Comparison of ENCODE assay signal across 16 cellular contexts in genomic region chr12:113586461-113586860, GRCh38.
DNase-seq lines count a peak whose midpoint lies in the region; ATAC-seq and TF ChIP-seq lines count a peak whose summit lies in the region.
"Had no signal": no experiment of that assay in that cellular context is flagged by ENCODE, and none has a peak within 500 bp of the region (broad histone marks: within the 10 kb centered on the region; RNA-seq: fewer than 3 reads in every experiment).

No MANE protein-coding gene starts in this region.

- no peak overlapping the region for H3K27ac ChIP-seq in IMR-90 (ENCODE audit: insufficient read depth, low read length)
- H3K27ac ChIP-seq: 22Rv1, BLaER1, HL-60 had no signal

- in situ Hi-C loops in IMR-90 (cut with MboI; ENCODE audit: low sequenced_read_pairs), result no loop called here

- no peaks in the 10 kb centered on the region for H3K27me3 ChIP-seq in IMR-90 (ENCODE audit: control insufficient read depth, insufficient read depth, low read length)
- H3K27me3 ChIP-seq: BLaER1 had no signal

- H2BK5ac ChIP-seq in IMR-90 (ENCODE audit: low read depth, low read length, poor library complexity, severe bottlenecking), result no peak overlapping the region

- no peak overlapping the region for H3K4me3 ChIP-seq in IMR-90 (ENCODE audit: insufficient read depth, low read depth, low read length)
- H3K4me3 ChIP-seq: BLaER1, HAP-1 had no signal

- H3K56ac ChIP-seq in IMR-90 (ENCODE audit: extremely low read depth, insufficient read depth, low read length), result no peak overlapping the region

- BruUV-seq in IMR-90 (replicated peaks; lab: Mats Ljungman, UMichigan), result no TSS peak

- H3K9me1 ChIP-seq in IMR-90 (ENCODE audit: insufficient read depth, low read length), result no peaks in the 10 kb centered on the region

- H3K9me3 ChIP-seq in IMR-90 (ENCODE audit: control insufficient read depth, insufficient read depth, low read length), result peaks cover 2% of the 10 kb centered on the region; the same call in 1 of the 2 replicates
- H3K9me3 ChIP-seq: HAP-1 had no signal

- intact Hi-C loops in IMR-90 (cut with micrococcal nuclease), result no loop called here

- H3K18ac ChIP-seq in IMR-90 (ENCODE audit: low read depth, low read length), result no peak overlapping the region

- H2AK5ac ChIP-seq in IMR-90 (ENCODE audit: low read depth, low read length), result no peak overlapping the region

- no peak for TF ChIP-seq CTCF in IMR-90 (conservative IDR thresholded peaks at IDR 0.05; ENCODE audit: low read depth, low read length)

- H4K91ac ChIP-seq in IMR-90 (ENCODE audit: insufficient read depth, low read depth, low read length), result no peak overlapping the region

- dilution Hi-C loops in IMR-90 (cut with HindIII; ENCODE audit: low sequenced_read_pairs, unreplicated experiment), result no loop called here

- H4K20me1 ChIP-seq in IMR-90 (ENCODE audit: insufficient read depth, low read length), result no peaks in the 10 kb centered on the region
- H4K20me1 ChIP-seq: BLaER1 had no signal

- H3K4me1 ChIP-seq in IMR-90 (ENCODE audit: control insufficient read depth, insufficient read depth, low read length), result no peaks in the 10 kb centered on the region

- H4K5ac ChIP-seq in IMR-90 (ENCODE audit: low read depth, low read length), result no peak overlapping the region

- H3K23ac ChIP-seq in IMR-90 (ENCODE audit: low read depth, low read length), result no peak overlapping the region

- H3K79me1 ChIP-seq in IMR-90 (ENCODE audit: low read depth in 1 of 2, low read length in 2 of 2), result no peaks in the 10 kb centered on the region

- H3K9ac ChIP-seq in IMR-90 (ENCODE audit: low read depth, low read length), result no peak overlapping the region
- H3K9ac ChIP-seq: BLaER1 had no signal

- no peak overlapping the region for H2BK120ac ChIP-seq in IMR-90 (ENCODE audit: low read depth, low read length)

- no peaks in the 10 kb centered on the region for H3K36me3 ChIP-seq in IMR-90 (ENCODE audit: control insufficient read depth, insufficient read depth, low read length)
- H3K36me3 ChIP-seq: BLaER1, HAP-1 had no signal

- peak; percentile 49 for DNase-seq in DMS53 (lab: John Stamatoyannopoulos, UW)
- no peak for DNase-seq in DMS53 treated with DMSO at 0.1 percent for 48 hours (lab: John Stamatoyannopoulos, UW; ENCODE audit: unreplicated experiment)
- no peak for DNase-seq in IMR-90
- DNase-seq in RKO (ENCODE audit: low spot score), result peak; percentile 4
- no peak for DNase-seq in effector CD8-positive, alpha-beta T cell (lab: John Stamatoyannopoulos, UW)
- DNase-seq in SIG-M5 (lab: John Stamatoyannopoulos, UW), result no peak
- DNase-seq: CD4-positive, alpha-beta memory T cell; DMS153; DND-41; GDM1; KG1 had no signal

- H2AFZ ChIP-seq in IMR-90 (replicated peaks; ENCODE audit: low read length, poor library complexity), result no peak overlapping the region

- H3K4me2 ChIP-seq in IMR-90 (ENCODE audit: low read depth, low read length), result no peak overlapping the region
- H3K4me2 ChIP-seq: BLaER1 had no signal

- H2BK20ac ChIP-seq in IMR-90 (ENCODE audit: low read depth, low read length), result no peak overlapping the region

- no peak overlapping the region for H2BK15ac ChIP-seq in IMR-90 (ENCODE audit: low read depth, low read length)

- H3K4ac ChIP-seq in IMR-90 (ENCODE audit: low read depth, low read length), result no peak overlapping the region

- no peak overlapping the region for H2AK9ac ChIP-seq in IMR-90 (replicated peaks; ENCODE audit: low read depth, low read length, poor library complexity)

- POLR2A ChIA-PET in IMR-90 (lab: Charles Lee; ENCODE audit: unreplicated experiment), result no interaction called here

- CTCF ChIA-PET in IMR-90 (lab: Yijun Ruan, JAX), result no interaction called here

- no CpG with 5 or more reads among the region's 4 CpGs for WGBS in IMR-90 (ENCODE audit: extremely low coverage in 2 of 2, insufficient read length in 1 of 2), 2 experiments

- no peak for TF ChIP-seq POLR2A in IMR-90 (IDR thresholded peaks at IDR 0.05; ENCODE audit: low read depth, low read length)

- no peak for TF ChIP-seq RAD21 in IMR-90 (IDR thresholded peaks at IDR 0.05; ENCODE audit: low read length)

- ATAC-seq in IMR-90 (ENCODE audit: low read depth) (no peak), HG03196 (IDR thresholded peaks at IDR 0.05; ENCODE audit: unreplicated experiment) (no peak)

- no peak overlapping the region for H3K14ac ChIP-seq in IMR-90 (replicated peaks; ENCODE audit: low read depth, low read length)

- no peak overlapping the region for H4K8ac ChIP-seq in IMR-90 (ENCODE audit: low read depth in 2 of 2, low read length in 2 of 2)

TF ChIP-seq in IMR-90, 13 proteins besides CTCF, POLR2A, EP300 and RAD21:
- TF ChIP-seq RFX5 (IDR thresholded peaks at IDR 0.05; ENCODE audit: low read depth, low read length) (no peak), CEBPB (IDR thresholded peaks at IDR 0.05; ENCODE audit: low read depth, low read length) (no peak), MAFK (IDR thresholded peaks at IDR 0.05; ENCODE audit: low read depth, low read length) (peak; percentile 26; the same call in 1 of the 2 replicates), MAZ (IDR thresholded peaks at IDR 0.05; ENCODE audit: borderline replicate concordance, low read depth, low read length) (no peak)

Comparison
In these comparisons a context has a peak if more than half of its experiments do, and no peak if none do; other contexts are left out.
1. DNase-seq: peak in DMS53 (single experiment) and RKO (single experiment); none in DMS53 treated with DMSO at 0.1 percent for 48 hours (single experiment), IMR-90 (single experiment), effector CD8-positive, alpha-beta T cell (single experiment) and SIG-M5 (single experiment).